1 cellular context compared by ENCODE assay signal in genomic region chr15:62035256-62035908, GRCh38.
TF ChIP-seq lines count a peak whose summit lies in the region.

No MANE protein-coding gene starts in this region.

TF ChIP-seq in HepG2, 621 proteins besides CTCF, POLR2A, EP300 and RAD21:
- TF ChIP-seq RFX5 (IDR thresholded peaks at IDR 0.05; ENCODE audit: low read depth, low read length) (no peak), MYNN (CRISPR knock-in tag; IDR thresholded peaks at IDR 0.05; ENCODE audit: low read depth) (no peak), ZNF543 (CRISPR knock-in tag; IDR thresholded peaks at IDR 0.05) (no peak), ZNF546 (CRISPR knock-in tag; conservative IDR thresholded peaks at IDR 0.05) (no peak), HMGXB4 (CRISPR knock-in tag; IDR thresholded peaks at IDR 0.05; ENCODE audit: borderline replicate concordance in 1 of 2, low read depth in 1 of 2) (no peak), ZNF605 (CRISPR knock-in tag; IDR thresholded peaks at IDR 0.05) (no peak), KDM5B (CRISPR knock-in tag; IDR thresholded peaks at IDR 0.05; ENCODE audit: borderline replicate concordance) (no peak), HNRNPK (IDR thresholded peaks at IDR 0.05; ENCODE audit: low read depth, low read length, poor library complexity, severe bottlenecking) (no peak), ELK4 (CRISPR knock-in tag; IDR thresholded peaks at IDR 0.05; ENCODE audit: borderline replicate concordance) (no peak), TRIM22 (IDR thresholded peaks at IDR 0.05) (no peak), CHD2 (IDR thresholded peaks at IDR 0.05; ENCODE audit: low read depth, low read length) (no peak), SOX5 (CRISPR knock-in tag; IDR thresholded peaks at IDR 0.05; ENCODE audit: borderline replicate concordance) (no peak), STAT6 (CRISPR knock-in tag; IDR thresholded peaks at IDR 0.05; ENCODE audit: borderline replicate concordance) (no peak), PBX3 (CRISPR knock-in tag; IDR thresholded peaks at IDR 0.05; ENCODE audit: borderline replicate concordance) (no peak), NR2F6 (IDR thresholded peaks at IDR 0.05) (no peak), NR2F6 (CRISPR knock-in tag; IDR thresholded peaks at IDR 0.05) (no peak), KMT2B (CRISPR knock-in tag; IDR thresholded peaks at IDR 0.05) (no peak), MXI1 (IDR thresholded peaks at IDR 0.05; ENCODE audit: borderline replicate concordance, low read depth, low read length) (no peak), KAT7 (CRISPR knock-in tag; IDR thresholded peaks at IDR 0.05; ENCODE audit: borderline replicate concordance) (no peak), ZNF350 (CRISPR knock-in tag; IDR thresholded peaks at IDR 0.05; ENCODE audit: borderline replicate concordance, low read depth) (no peak), ZNF501 (CRISPR knock-in tag; IDR thresholded peaks at IDR 0.05) (no peak)
TF ChIP-seq in HepG2: peak in this region for 0.
